18 cellular contexts compared by ENCODE assay signal in genomic region chr13:106472621-106473020, GRCh38.
DNase-seq lines count a peak whose midpoint lies in the region; ATAC-seq, FAIRE-seq and TF ChIP-seq lines count a peak whose summit lies in the region.
"Had no signal": no experiment of that assay in that cellular context is flagged by ENCODE, and none has a peak within 500 bp of the region (broad histone marks: within the 10 kb centered on the region; RNA-seq: fewer than 3 reads in every experiment).

No MANE protein-coding gene starts in this region.

- peak overlapping the region; percentile 54 for H3K9ac ChIP-seq in HCT116 (ENCODE audit: low read length)
- H3K9ac ChIP-seq in astrocyte (ENCODE audit: low read length): peak overlapping the region; percentile 53
- H3K9ac ChIP-seq in iPS-20b (ENCODE audit: low read depth, low read length): peak overlapping the region; percentile 23; the same call in 1 of the 2 replicates

- POLR2A ChIA-PET in HCT116 (lab: Charles Lee): interaction anchor here (0.7 to 1.4 kb wide), 2 partner anchors 12 to 17 kb away, joined by 3 read pairs; no protein-coding TSS in a partner anchor

- no peaks in the 10 kb centered on the region for H3K9me2 ChIP-seq in HCT116 (ENCODE audit: insufficient read depth)

- 41 to 71% (median 64%) methylated on average over 4 of the region's 4 CpGs for WGBS in small intestine, 3 donors

- no peaks in the 10 kb centered on the region for H3K36me3 Mint-ChIP-seq in astrocyte (ENCODE audit: low read depth, unreplicated experiment)
- H3K36me3 Mint-ChIP-seq in activated naive CD8-positive, alpha-beta T cell treated with anti-CD3 and anti-CD28 coated beads, Interleukin-2, amount 50 U/mL, for 24 hours (ENCODE audit: low read depth): no peaks in the 10 kb centered on the region

- H3K9me3 ChIP-seq in HCT116 (ENCODE audit: control insufficient read depth in 1 of 2, insufficient read depth in 1 of 2, low read depth in 1 of 2, low read length in 2 of 2) (no peaks in the 10 kb centered on the region), astrocyte (ENCODE audit: insufficient read depth, low read depth, low read length) (no peaks in the 10 kb centered on the region), iPS-20b (ENCODE audit: insufficient read depth, low read depth, low read length) (no peaks in the 10 kb centered on the region), small intestine (ENCODE audit: control insufficient read depth, low read depth) (no peaks in the 10 kb centered on the region), Peyer's patch (no peaks in the 10 kb centered on the region)
- H3K9me3 ChIP-seq: body of pancreas had no signal

- no TSS peak for BruUV-seq in HCT116 (replicated peaks; lab: Mats Ljungman, UMichigan)

- H3K27ac ChIP-seq in HCT116 (ENCODE audit: low read depth, low read length) (peak overlapping the region; percentile 42; the same call in 1 of the 2 replicates), astrocyte (ENCODE audit: low read depth, low read length) (peak overlapping the region; percentile 45), iPS-20b (ENCODE audit: low read length) (no peak overlapping the region), small intestine (ENCODE audit: low read depth in 1 of 2, low read length in 1 of 2) (peak overlapping the region; percentile 18 to 44), Peyer's patch (peak overlapping the region in 1 of 4 donors; percentile 64)
- H3K27ac ChIP-seq: body of pancreas, C4-2B had no signal

- no peak overlapping the region for H3K4me3 Mint-ChIP-seq in astrocyte (ENCODE audit: unreplicated experiment)
- no peak overlapping the region for H3K4me3 Mint-ChIP-seq in activated naive CD8-positive, alpha-beta T cell treated with anti-CD3 and anti-CD28 coated beads, Interleukin-2, amount 50 U/mL, for 24 hours

- TF ChIP-seq CTCF in HCT116 (IDR thresholded peaks at IDR 0.05 in 2 of 3, conservative IDR thresholded peaks at IDR 0.05 in 1 of 3; ENCODE audit: borderline replicate concordance in 1 of 3, insufficient read depth in 1 of 3, low read depth in 2 of 3, low read length in 2 of 3) (no peak), astrocyte (IDR thresholded peaks at IDR 0.05; ENCODE audit: insufficient read depth, low read depth, low read length) (no peak), Peyer's patch (IDR thresholded peaks at IDR 0.05) (no peak)

- DNase-seq in HCT116 (ENCODE audit: low read depth, low spot score) (no peak), astrocyte (ENCODE audit: low read depth) (no peak), small intestine (peak; percentile 44), Peyer's patch (no peak)
- DNase-seq in activated naive CD8-positive, alpha-beta T cell treated with anti-CD3 and anti-CD28 coated beads, Interleukin-2, amount 50 U/mL, for 24 hours: no peak
- DNase-seq: activated CD4-positive, alpha-beta T cell treated with anti-CD3 and anti-CD28 coated beads, Interleukin-2, amount 50 U/mL, for 48 hours; GDM1; NCI-H1436 treated with DMSO at 0.1 percent for 48 hours; NCI-H524; stimulated activated CD4-positive, alpha-beta T cell treated with anti-CD3 and anti-CD28 coated beads, Interleukin-1b, Interleukin-23, amount 100 ng/mL, for 48 hours; T-helper 9 cell had no signal

- intact Hi-C loops in HCT116 (cut with micrococcal nuclease): loop anchor here (1.0 to 10.0 kb wide), 2 partner anchors 123 to 698 kb away; no protein-coding TSS in a partner anchor

- no peak for ATAC-seq in HCT116
- no peak for ATAC-seq in HG02840 (IDR thresholded peaks at IDR 0.05; ENCODE audit: low FRiP score, unreplicated experiment)
- no peak for ATAC-seq in HG03175 (IDR thresholded peaks at IDR 0.05; ENCODE audit: unreplicated experiment)
- ATAC-seq in activated naive CD8-positive, alpha-beta T cell treated with anti-CD3 and anti-CD28 coated beads, Interleukin-2, amount 50 U/mL, for 24 hours: no peak
- ATAC-seq: body of pancreas had no signal

- peak overlapping the region; percentile 93 for H3K27ac Mint-ChIP-seq in astrocyte (ENCODE audit: unreplicated experiment)
- H3K27ac Mint-ChIP-seq in activated naive CD8-positive, alpha-beta T cell treated with anti-CD3 and anti-CD28 coated beads, Interleukin-2, amount 50 U/mL, for 24 hours: no peak overlapping the region
- H3K27ac Mint-ChIP-seq: activated T-helper 2 cell treated with anti-CD3 and anti-CD28 coated beads, Interferon-gamma antibody, Interleukin-2, Interleukin-4, amounts not matched to agents 10 μg/mL and 5 μg/mL and 100 μg/mL, durations not matched to agents 14 hours and 24 hours and 36 hours had no signal

- H3K9me3 Mint-ChIP-seq in astrocyte (ENCODE audit: unreplicated experiment): no peaks in the 10 kb centered on the region
- no peaks in the 10 kb centered on the region for H3K9me3 Mint-ChIP-seq in activated naive CD8-positive, alpha-beta T cell treated with anti-CD3 and anti-CD28 coated beads, Interleukin-2, amount 50 U/mL, for 24 hours
- H3K9me3 Mint-ChIP-seq: activated T-helper 2 cell treated with anti-CD3 and anti-CD28 coated beads, Interferon-gamma antibody, Interleukin-2, Interleukin-4, amounts not matched to agents 10 μg/mL and 5 μg/mL and 100 μg/mL, durations not matched to agents 14 hours and 24 hours and 36 hours had no signal

- no peak for TF ChIP-seq POLR2A in HCT116 (IDR thresholded peaks at IDR 0.05; ENCODE audit: borderline replicate concordance, extremely low read depth, insufficient read depth, insufficient read length)
- no peak for TF ChIP-seq POLR2A in Peyer's patch (IDR thresholded peaks at IDR 0.05)

- RAD21 ChIA-PET in HCT116 (lab: Charles Lee; ENCODE audit: low non-redundant PET in 1 of 2, low total read pairs in 2 of 2, uncharacterized antibody in 2 of 2, unreplicated experiment in 2 of 2): interaction anchor here in 1 of 2 experiments (0.7 kb wide), 2 partner anchors 39 to 69 kb away, joined by 3 read pairs; no protein-coding TSS in a partner anchor

- H3K4me3 ChIP-seq in HCT116 (replicated peaks in 1 of 2; ENCODE audit: low read depth in 1 of 2, low read length in 2 of 2) (peak overlapping the region; percentile 28 to 44), astrocyte (ENCODE audit: insufficient read depth, low read depth, low read length) (peak overlapping the region; percentile 40), iPS-20b (ENCODE audit: low read length) (no peak overlapping the region), small intestine (ENCODE audit: low read depth in 1 of 2, low read length in 2 of 2) (no peak overlapping the region), Peyer's patch (peak overlapping the region in 1 of 4 donors; percentile 30)
- H3K4me3 ChIP-seq: body of pancreas had no signal

- H3K36me3 ChIP-seq in HCT116 (ENCODE audit: control insufficient read depth in 1 of 2, insufficient read depth in 2 of 2, low read length in 2 of 2): no peaks in the 10 kb centered on the region
- H3K36me3 ChIP-seq in astrocyte (ENCODE audit: insufficient read depth, low read length): no peaks in the 10 kb centered on the region
- no peaks in the 10 kb centered on the region for H3K36me3 ChIP-seq in iPS-20b (ENCODE audit: insufficient read depth, low read depth, low read length)
- no peaks in the 10 kb centered on the region for H3K36me3 ChIP-seq in small intestine (ENCODE audit: control insufficient read depth in 2 of 2, insufficient read depth in 2 of 2, low read length in 2 of 2)
- no peaks in the 10 kb centered on the region for H3K36me3 ChIP-seq in Peyer's patch

- FAIRE-seq in astrocyte (lab: Jason Lieb, UNC) (no peak), small intestine (lab: Jason Lieb, UNC) (no peak)
- FAIRE-seq: endometrium had no signal

- H2AFZ ChIP-seq in HCT116 (ENCODE audit: low read depth, low read length, poor library complexity, severe bottlenecking): peak overlapping the region; percentile 24
- H2AFZ ChIP-seq in astrocyte (ENCODE audit: low read depth, low read length): peak overlapping the region; percentile 65

- peaks cover 22% of the 10 kb centered on the region for H3K4me1 Mint-ChIP-seq in astrocyte (ENCODE audit: low read depth, unreplicated experiment)
- no peaks in the 10 kb centered on the region for H3K4me1 Mint-ChIP-seq in activated naive CD8-positive, alpha-beta T cell treated with anti-CD3 and anti-CD28 coated beads, Interleukin-2, amount 50 U/mL, for 24 hours

- peaks cover 15 to 38% of the 10 kb centered on the region in 2 experiments for H3K4me1 ChIP-seq in HCT116 (ENCODE audit: control insufficient read depth in 1 of 2, insufficient read depth in 2 of 2, low read length in 2 of 2)
- peaks cover 15% of the 10 kb centered on the region for H3K4me1 ChIP-seq in astrocyte (ENCODE audit: insufficient read depth, low read length)
- peaks cover 7% of the 10 kb centered on the region for H3K4me1 ChIP-seq in iPS-20b (ENCODE audit: insufficient read depth, low read length)
- peaks cover 4 to 5% of the 10 kb centered on the region in 2 donors for H3K4me1 ChIP-seq in small intestine (ENCODE audit: control insufficient read depth in 2 of 2, insufficient read depth in 1 of 2, low read depth in 1 of 2, low read length in 1 of 2)
- H3K4me1 ChIP-seq in Peyer's patch: peaks cover 0 to 19% (median 0%) of the 10 kb centered on the region in 4 donors

- no peaks in the 10 kb centered on the region for H3K27me3 ChIP-seq in HCT116 (ENCODE audit: insufficient read depth, low read length)
- no peaks in the 10 kb centered on the region for H3K27me3 ChIP-seq in astrocyte (ENCODE audit: insufficient read depth, low read length)
- H3K27me3 ChIP-seq in iPS-20b (ENCODE audit: insufficient read depth, low read length): no peaks in the 10 kb centered on the region; the same call in 1 of the 2 replicates
- no peaks in the 10 kb centered on the region for H3K27me3 ChIP-seq in small intestine (ENCODE audit: control insufficient read depth in 2 of 2, insufficient read depth in 2 of 2, low read length in 2 of 2)
- H3K27me3 ChIP-seq in Peyer's patch: no peaks in the 10 kb centered on the region
- H3K27me3 ChIP-seq: body of pancreas had no signal

- CTCF ChIA-PET in HCT116 (lab: Charles Lee): interaction anchor here (1.6 kb wide), 1 partner anchor 327 kb away, joined by 4 read pairs; no protein-coding TSS in a partner anchor

- TF ChIP-seq RAD21 in HCT116 (IDR thresholded peaks at IDR 0.05; ENCODE audit: low read depth): no peak

- H4K20me1 ChIP-seq in HCT116 (ENCODE audit: insufficient read depth): no peaks in the 10 kb centered on the region
- H4K20me1 ChIP-seq in astrocyte (ENCODE audit: insufficient read depth, low read length): no peaks in the 10 kb centered on the region

- H3K27me3 Mint-ChIP-seq in astrocyte (ENCODE audit: low read depth, unreplicated experiment): no peaks in the 10 kb centered on the region
- peaks cover 4% of the 10 kb centered on the region for H3K27me3 Mint-ChIP-seq in activated naive CD8-positive, alpha-beta T cell treated with anti-CD3 and anti-CD28 coated beads, Interleukin-2, amount 50 U/mL, for 24 hours

- H3K79me2 ChIP-seq in HCT116 (ENCODE audit: insufficient read depth, low read length) (no peaks in the 10 kb centered on the region), astrocyte (ENCODE audit: insufficient read depth, low read length) (no peaks in the 10 kb centered on the region)

- H3K4me2 ChIP-seq in HCT116 (ENCODE audit: low read length) (peak overlapping the region; percentile 76), astrocyte (ENCODE audit: low read length) (peak overlapping the region; percentile 80)

TF ChIP-seq in HCT116, 20 proteins besides CTCF, POLR2A, EP300 and RAD21 (continues in another document):
- TF ChIP-seq JUND (IDR thresholded peaks at IDR 0.05): no peak
- no peak for TF ChIP-seq ZNF274 (IDR thresholded peaks at IDR 0.05; ENCODE audit: low read depth, low read length)
- TF ChIP-seq CEBPB (IDR thresholded peaks at IDR 0.05; ENCODE audit: low read depth): no peak
- TF ChIP-seq EGR1 (IDR thresholded peaks at IDR 0.05; ENCODE audit: low read depth): no peak

Comparison
In these comparisons a context has a peak if more than half of its experiments do, and no peak if none do; other contexts are left out.
1. H3K4me3 ChIP-seq: peak in HCT116 (2 of 2) and astrocyte (single experiment); none in iPS-20b (single experiment) and small intestine (0 of 2).
2. Peak in every context shown above with its lines, with median percentiles within 50 percentile points of each other: H3K9ac ChIP-seq.